17 cellular contexts compared by ENCODE assay signal in the genomic region with DNA sequence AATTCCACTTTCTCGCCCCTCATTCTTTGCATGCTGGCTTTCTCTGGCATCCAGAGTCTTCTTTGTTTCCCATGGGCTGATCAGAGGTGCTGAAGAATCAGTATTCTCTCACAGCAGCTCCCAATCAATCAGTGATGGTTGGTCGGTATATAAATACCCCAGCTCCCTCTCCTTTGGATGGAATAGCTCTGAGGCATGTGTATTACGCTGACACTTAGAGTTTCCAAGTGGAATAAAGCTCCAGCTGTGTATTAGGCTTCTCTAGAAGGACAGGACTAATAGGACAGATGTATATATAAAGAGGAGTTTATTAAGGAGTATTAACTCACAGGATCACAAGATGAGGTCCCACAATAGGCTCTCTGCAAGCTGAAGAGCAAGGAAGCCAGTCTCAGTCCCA.
DNase-seq lines count a peak whose midpoint lies in the region; FAIRE-seq and TF ChIP-seq lines count a peak whose summit lies in the region.
"Had no signal": no experiment of that assay in that cellular context is flagged by ENCODE, and none has a peak within 500 bp of the region (broad histone marks: within the 10 kb centered on the region; RNA-seq: fewer than 3 reads in every experiment).

No MANE protein-coding gene starts in this region.

- no peak overlapping the region for H2AFZ ChIP-seq in H1 (ENCODE audit: low read length)

- TF ChIP-seq CTCF in H1 (IDR thresholded peaks at IDR 0.05; ENCODE audit: control extremely low read depth in 1 of 3, insufficient read depth in 1 of 3, low read depth in 1 of 3, low read length in 3 of 3), result peak in 2 of 3 experiments; percentile 40 to 55; a peak in 3 of 4 replicates
- TF ChIP-seq CTCF in MCF 10A (IDR thresholded peaks at IDR 0.05; ENCODE audit: unreplicated experiment), result no peak

- H4K91ac ChIP-seq in H1 (replicated peaks; ENCODE audit: insufficient read length, low read length), result no peak overlapping the region

- no peaks in the 10 kb centered on the region; the same call in 1 of the 2 replicates for H3K23me2 ChIP-seq in H1 (ENCODE audit: low read depth, low read length)

- H3K4me1 ChIP-seq in H1 (replicated peaks in 1 of 4; ENCODE audit: control insufficient read depth in 3 of 4, insufficient read depth in 4 of 4, low read length in 3 of 4) (no peaks in the 10 kb centered on the region), small intestine (ENCODE audit: control insufficient read depth in 2 of 2, insufficient read depth in 1 of 2, low read depth in 1 of 2, low read length in 1 of 2) (no peaks in the 10 kb centered on the region)

- no peak for TF ChIP-seq EP300 in H1 (IDR thresholded peaks at IDR 0.05; ENCODE audit: borderline replicate concordance in 1 of 2, low read depth in 2 of 2, low read length in 2 of 2)

- H3K36me3 ChIP-seq in H1 (ENCODE audit: control insufficient read depth in 2 of 4, insufficient read depth in 4 of 4, low read length in 3 of 4), result no peaks in the 10 kb centered on the region; a peak in 1 of 8 replicates
- no peaks in the 10 kb centered on the region for H3K36me3 ChIP-seq in small intestine (ENCODE audit: control insufficient read depth in 2 of 2, insufficient read depth in 2 of 2, low read length in 2 of 2)

- H3K27me3 ChIP-seq in H1 (replicated peaks in 1 of 4; ENCODE audit: control insufficient read depth in 3 of 4, extremely low read depth in 1 of 4, insufficient read depth in 3 of 4, low read length in 3 of 4) (no peaks in the 10 kb centered on the region), small intestine (ENCODE audit: control insufficient read depth in 2 of 2, insufficient read depth in 2 of 2, low read length in 2 of 2) (no peaks in the 10 kb centered on the region)
- H3K27me3 ChIP-seq: body of pancreas had no signal

- no TSS peak for BruUV-seq in MCF 10A (replicated peaks; lab: Mats Ljungman, UMichigan)

- no peak overlapping the region for H3K56ac ChIP-seq in H1 (replicated peaks; ENCODE audit: insufficient read length, low read depth, low read length)

- H3K4me1 Mint-ChIP-seq in MCF 10A (ENCODE audit: insufficient read depth, unreplicated experiment), result no peaks in the 10 kb centered on the region
- H3K4me1 Mint-ChIP-seq: activated B cell treated with CpG ODN at 0.5 μM for 24 hours; activated CD8-positive, alpha-beta memory T cell treated with anti-CD3 and anti-CD28 coated beads, Interleukin-2, amount 10 ng/mL, durations not matched to agents 7 days and 5 days had no signal

- no peaks in the 10 kb centered on the region for H4K20me1 ChIP-seq in H1 (replicated peaks in 1 of 2; ENCODE audit: control insufficient read depth in 1 of 2, insufficient read depth in 2 of 2, low read length in 2 of 2)

- CTCF ChIA-PET in H1 (lab: Charles Lee; ENCODE audit: partially characterized antibody) (interaction anchor here (0.6 to 3.1 kb wide), 38 partner anchors 8 to 565 kb away, joined by 3 to 21 read pairs (median 3); no protein-coding TSS in a partner anchor), MCF 10A (lab: Yijun Ruan, JAX) (interaction anchor here (0.6 to 1.4 kb wide), 5 partner anchors 24 to 584 kb away, joined by 3 read pairs; no protein-coding TSS in a partner anchor)

- 47% methylated on average over 3 of the region's 3 CpGs; no CpG with 5 or more reads in 1 of the 2 experiments for WGBS in H1 (ENCODE audit: extremely low coverage in 1 of 2, insufficient coverage in 1 of 2, insufficient read length in 1 of 2, insufficient replicate concordance in 2 of 2, low coverage in 1 of 2, low lambda C conversion rate in 2 of 2, missing lambda C conversion rate in 1 of 2), 2 experiments
- WGBS in small intestine, 3 donors, result 52 to 63% (median 56%) methylated on average over 3 of the region's 3 CpGs

- no peak overlapping the region for H3K18ac ChIP-seq in H1 (ENCODE audit: extremely low read depth, low read length)

- no peak for FAIRE-seq in H1 (lab: Jason Lieb, UNC)
- no peak for FAIRE-seq in small intestine (lab: Jason Lieb, UNC)
- FAIRE-seq: keratinocyte had no signal

- no peak overlapping the region for H2BK5ac ChIP-seq in H1 (ENCODE audit: low read depth, low read length)

- intact Hi-C loops in MCF 10A (cut with micrococcal nuclease), result no loop called here

- no peak overlapping the region for H3K23ac ChIP-seq in H1 (ENCODE audit: insufficient read length)

- no peak overlapping the region for H3K4ac ChIP-seq in H1 (replicated peaks; ENCODE audit: insufficient read length, low read depth, low read length)

- POLR2A ChIA-PET in H1 (lab: Charles Lee; ENCODE audit: partially characterized antibody), result interaction anchor here (0.9 kb wide), 1 partner anchor 13 kb away, joined by 3 read pairs; no protein-coding TSS in a partner anchor
- POLR2A ChIA-PET in MCF 10A (lab: Yijun Ruan, JAX), result no interaction called here

- H3K9me3 ChIP-seq in H1 (ENCODE audit: insufficient read depth in 2 of 2, low read depth in 1 of 2, low read length in 1 of 2) (no peaks in the 10 kb centered on the region), small intestine (ENCODE audit: control insufficient read depth, low read depth) (peaks cover 2% of the 10 kb centered on the region)
- H3K9me3 ChIP-seq: body of pancreas, mucosa of descending colon had no signal

- H2BK12ac ChIP-seq in H1 (ENCODE audit: low read depth, low read length), result no peak overlapping the region

- H2BK15ac ChIP-seq in H1 (ENCODE audit: low read length), result no peak overlapping the region

- H4K5ac ChIP-seq in H1 (ENCODE audit: insufficient read length, low read depth, low read length), result no peak overlapping the region

- no peak overlapping the region for H3K4me3 Mint-ChIP-seq in MCF 10A (ENCODE audit: unreplicated experiment)
- H3K4me3 Mint-ChIP-seq: activated B cell treated with CpG ODN at 0.5 μM for 24 hours; activated CD8-positive, alpha-beta memory T cell treated with anti-CD3 and anti-CD28 coated beads, Interleukin-2, amount 10 ng/mL, durations not matched to agents 7 days and 5 days; activated naive CD4-positive, alpha-beta T cell treated with anti-CD3 and anti-CD28 coated beads for 36 hours had no signal

- H3K4me3 ChIP-seq in H1 (ENCODE audit: extremely low read depth in 1 of 4, insufficient read depth in 2 of 4, low read depth in 3 of 4, low read length in 4 of 4) (no peak overlapping the region), small intestine (ENCODE audit: low read depth in 1 of 2, low read length in 2 of 2) (no peak overlapping the region)
- H3K4me3 ChIP-seq: body of pancreas, mucosa of descending colon had no signal

- no peak overlapping the region for H2BK120ac ChIP-seq in H1 (replicated peaks; ENCODE audit: low read depth, low read length)

- peak; percentile 3 for DNase-seq in SKM-1 treated with dmso at 0.1 percent for 144 hours (lab: John Stamatoyannopoulos, UW; ENCODE audit: unreplicated experiment)
- DNase-seq in SKM-1 (lab: John Stamatoyannopoulos, UW; ENCODE audit: unreplicated experiment), result no peak
- DNase-seq in NCI-H69 (lab: John Stamatoyannopoulos, UW), result peak; percentile 52
- DNase-seq in H1 (ENCODE audit: low read depth in 1 of 2, low spot score in 2 of 2), result no peak
- peak; percentile 11 for DNase-seq in small intestine
- no peak for DNase-seq in MCF 10A (ENCODE audit: unreplicated experiment)
- no peak for DNase-seq in 8988T
- no peak for DNase-seq in T-helper 9 cell
- DNase-seq: activated B cell treated with CpG ODN at 0.5 μM for 24 hours; activated CD8-positive, alpha-beta memory T cell treated with anti-CD3 and anti-CD28 coated beads, Interleukin-2, amount 10 ng/mL, durations not matched to agents 7 days and 5 days; activated naive CD4-positive, alpha-beta T cell treated with anti-CD3 and anti-CD28 coated beads for 36 hours; body of pancreas; mucosa of descending colon; NCI-H2081; stimulated activated CD4-positive, alpha-beta T cell treated with anti-CD3 and anti-CD28 coated beads, Interleukin-12 subunit alpha, Interleukin-12 subunit beta, amount 100 ng/mL, for 4 hours; substantia nigra had no signal

- no peaks in the 10 kb centered on the region for H3K9me3 Mint-ChIP-seq in MCF 10A (ENCODE audit: unreplicated experiment)
- H3K9me3 Mint-ChIP-seq: activated B cell treated with CpG ODN at 0.5 μM for 24 hours had no signal

- H3K9ac ChIP-seq in H1 (replicated peaks in 1 of 4; ENCODE audit: extremely low read depth in 1 of 4, low read depth in 3 of 4, low read length in 3 of 4), result no peak overlapping the region

- no peak overlapping the region for H3K27ac ChIP-seq in H1 (ENCODE audit: low read depth, low read length)
- H3K27ac ChIP-seq in small intestine (ENCODE audit: low read depth in 1 of 2, low read length in 1 of 2), result no peak overlapping the region
- H3K27ac ChIP-seq: body of pancreas had no signal

- no peak overlapping the region for H2BK20ac ChIP-seq in H1 (ENCODE audit: low read length)

- TF ChIP-seq POLR2A in H1 (IDR thresholded peaks at IDR 0.05; ENCODE audit: control extremely low read depth in 1 of 2, low read depth in 2 of 2, low read length in 2 of 2), result no peak

- no peaks in the 10 kb centered on the region for H3K27me3 Mint-ChIP-seq in MCF 10A (ENCODE audit: insufficient read depth, unreplicated experiment)
- H3K27me3 Mint-ChIP-seq: activated B cell treated with CpG ODN at 0.5 μM for 24 hours had no signal

- H4K8ac ChIP-seq in H1 (ENCODE audit: extremely low read depth, insufficient read depth, low read length), result no peak overlapping the region

- no peak overlapping the region for H3K4me2 ChIP-seq in H1 (ENCODE audit: insufficient read depth in 1 of 2, low read depth in 2 of 2, low read length in 2 of 2)

- no peaks in the 10 kb centered on the region for H3K79me1 ChIP-seq in H1 (ENCODE audit: low read depth, low read length)

- TF ChIP-seq RAD21 in H1 (IDR thresholded peaks at IDR 0.05 in 1 of 2, conservative IDR thresholded peaks at IDR 0.05 in 1 of 2; ENCODE audit: low read depth in 2 of 2, low read length in 2 of 2), result peak; percentile 62 to 73

- no peaks in the 10 kb centered on the region for H3K79me2 ChIP-seq in H1 (ENCODE audit: control insufficient read depth in 1 of 2, insufficient read depth in 2 of 2, low read length in 2 of 2)

- no peak overlapping the region for H2AK5ac ChIP-seq in H1 (ENCODE audit: low read depth, low read length)

- no peak overlapping the region for H3K27ac Mint-ChIP-seq in MCF 10A (ENCODE audit: low read depth, unreplicated experiment)
- H3K27ac Mint-ChIP-seq: activated B cell treated with CpG ODN at 0.5 μM for 24 hours; activated CD8-positive, alpha-beta memory T cell treated with anti-CD3 and anti-CD28 coated beads, Interleukin-2, amount 10 ng/mL, durations not matched to agents 7 days and 5 days; activated naive CD4-positive, alpha-beta T cell treated with anti-CD3 and anti-CD28 coated beads for 36 hours had no signal

- H3K36me3 Mint-ChIP-seq in MCF 10A (ENCODE audit: insufficient read depth, unreplicated experiment), result no peaks in the 10 kb centered on the region
- H3K36me3 Mint-ChIP-seq: activated CD8-positive, alpha-beta memory T cell treated with anti-CD3 and anti-CD28 coated beads, Interleukin-2, amount 10 ng/mL, durations not matched to agents 7 days and 5 days had no signal

- H3K14ac ChIP-seq in H1 (ENCODE audit: insufficient read length), result no peak overlapping the region

TF ChIP-seq in H1, 55 proteins besides CTCF, POLR2A, EP300 and RAD21:
- no peak for TF ChIP-seq HDAC6 (IDR thresholded peaks at IDR 0.05; ENCODE audit: low read depth, low read length)
- TF ChIP-seq SP2 (IDR thresholded peaks at IDR 0.05; ENCODE audit: low read length), result no peak
- no peak for TF ChIP-seq KDM1A (IDR thresholded peaks at IDR 0.05; ENCODE audit: borderline replicate concordance, low read length)

Comparison
In these comparisons a context has a peak if more than half of its experiments do, and no peak if none do; other contexts are left out.
1. DNase-seq: peak in SKM-1 treated with dmso at 0.1 percent for 144 hours (single experiment), NCI-H69 (single experiment) and small intestine (single experiment); none in SKM-1 (single experiment), H1 (0 of 2), MCF 10A (single experiment), 8988T (single experiment) and T-helper 9 cell (single experiment).